26 cellular contexts compared by ENCODE assay signal in genomic region chr4:78068481-78068880, GRCh38. TPM values are rescaled to one million over a fixed set of nuclear protein-coding genes. Genes with fewer than 3 reads are reported as not detected.
"Had no signal": no experiment of that assay in that cellular context is flagged by ENCODE, and none has a peak within 500 bp of the region (broad histone marks: within the 10 kb centered on the region; RNA-seq: fewer than 3 reads in every experiment).

No MANE protein-coding gene starts in this region.

- H3K4me1 ChIP-seq: colonic mucosa, gastroesophageal sphincter, heart left ventricle, prostate gland, right atrium auricular region, stomach had no signal

- H3K36me3 Mint-ChIP-seq: memory B cell; naive thymus-derived CD4-positive, alpha-beta T cell; stimulated activated effector memory CD8-positive, alpha-beta T cell treated with anti-CD3 and anti-CD28 coated beads, Interleukin-12 subunit alpha, Interleukin-12 subunit beta, amount 100 ng/mL, for 72 hours had no signal

- H3K27me3 ChIP-seq: colonic mucosa, foreskin keratinocyte, gastroesophageal sphincter, hepatocyte, right atrium auricular region, stomach, thyroid gland had no signal

- H3K36me3 ChIP-seq: colonic mucosa, gastroesophageal sphincter, heart left ventricle, prostate gland, right atrium auricular region, stomach, thyroid gland had no signal

- H3K27ac ChIP-seq: colonic mucosa, epithelial cell of prostate, foreskin keratinocyte, gastroesophageal sphincter, heart left ventricle, hepatocyte, prostate gland, right atrium auricular region, stomach, thyroid gland had no signal

- DNase-seq: colonic mucosa; effector CD8-positive, alpha-beta T cell; endodermal cell; foreskin keratinocyte; heart left ventricle; kidney; naive thymus-derived CD4-positive, alpha-beta T cell; nephron progenitor cell; nucleus accumbens; stimulated activated CD4-positive, alpha-beta T cell treated with anti-CD3 and anti-CD28 coated beads, Interleukin-2, amount 100 ng/mL, for 24 hours; stimulated activated CD4-positive, alpha-beta T cell treated with anti-CD3 and anti-CD28 coated beads, Interleukin-4, amount 100 ng/mL, for 24 hours; stimulated activated naive CD4-positive, alpha-beta T cell treated with Interleukin-2 at 50 U/mL for 16 hours; stomach; thyroid gland had no signal

- H3K9me3 ChIP-seq: colonic mucosa, gastroesophageal sphincter, heart left ventricle, prostate gland, right atrium auricular region, stomach, thyroid gland had no signal

- H3K9me3 Mint-ChIP-seq: dendritic cell treated with granulocyte-macrophage colony-stimulating factor and Interleukin-4, amounts not matched to agents 40 ng/mL and 50 ng/mL, for 4 days; endodermal cell; memory B cell; naive thymus-derived CD4-positive, alpha-beta T cell; nephron progenitor cell; stimulated activated effector memory CD8-positive, alpha-beta T cell treated with anti-CD3 and anti-CD28 coated beads, Interleukin-12 subunit alpha, Interleukin-12 subunit beta, amount 100 ng/mL, for 72 hours had no signal

- H3K4me3 ChIP-seq: colonic mucosa, gastroesophageal sphincter, heart left ventricle, hepatocyte, lung, prostate gland, right atrium auricular region, stomach, thyroid gland had no signal

- H3K4me2 ChIP-seq: hepatocyte had no signal

- H3K27ac Mint-ChIP-seq: dendritic cell treated with granulocyte-macrophage colony-stimulating factor and Interleukin-4, amounts not matched to agents 40 ng/mL and 50 ng/mL, for 4 days; endodermal cell; memory B cell; naive thymus-derived CD4-positive, alpha-beta T cell; nephron progenitor cell; stimulated activated effector memory CD8-positive, alpha-beta T cell treated with anti-CD3 and anti-CD28 coated beads, Interleukin-12 subunit alpha, Interleukin-12 subunit beta, amount 100 ng/mL, for 72 hours had no signal

- H3K4me1 Mint-ChIP-seq: memory B cell; naive thymus-derived CD4-positive, alpha-beta T cell; stimulated activated effector memory CD8-positive, alpha-beta T cell treated with anti-CD3 and anti-CD28 coated beads, Interleukin-12 subunit alpha, Interleukin-12 subunit beta, amount 100 ng/mL, for 72 hours had no signal

- ATAC-seq: esophagus mucosa; foreskin keratinocyte; gastroesophageal sphincter; heart left ventricle; left lobe of liver; naive thymus-derived CD4-positive, alpha-beta T cell; sciatic nerve; stimulated activated effector memory CD8-positive, alpha-beta T cell treated with anti-CD3 and anti-CD28 coated beads, Interleukin-12 subunit alpha, Interleukin-12 subunit beta, amount 100 ng/mL, for 72 hours had no signal

- H3K4me3 Mint-ChIP-seq: dendritic cell treated with granulocyte-macrophage colony-stimulating factor and Interleukin-4, amounts not matched to agents 40 ng/mL and 50 ng/mL, for 4 days; endodermal cell; memory B cell; naive thymus-derived CD4-positive, alpha-beta T cell; nephron progenitor cell; stimulated activated effector memory CD8-positive, alpha-beta T cell treated with anti-CD3 and anti-CD28 coated beads, Interleukin-12 subunit alpha, Interleukin-12 subunit beta, amount 100 ng/mL, for 72 hours had no signal

- H2AFZ ChIP-seq: hepatocyte had no signal

RNA-seq across cellular contexts. Expression of gene FRAS1, which starts 11.4 kb away (rescaled TPM):
- polyA plus RNA-seq: naive thymus-derived CD4-positive, alpha-beta T cell had no signal
